Comparison of ENCODE assay signal across 1 cellular context in the genomic region with DNA sequence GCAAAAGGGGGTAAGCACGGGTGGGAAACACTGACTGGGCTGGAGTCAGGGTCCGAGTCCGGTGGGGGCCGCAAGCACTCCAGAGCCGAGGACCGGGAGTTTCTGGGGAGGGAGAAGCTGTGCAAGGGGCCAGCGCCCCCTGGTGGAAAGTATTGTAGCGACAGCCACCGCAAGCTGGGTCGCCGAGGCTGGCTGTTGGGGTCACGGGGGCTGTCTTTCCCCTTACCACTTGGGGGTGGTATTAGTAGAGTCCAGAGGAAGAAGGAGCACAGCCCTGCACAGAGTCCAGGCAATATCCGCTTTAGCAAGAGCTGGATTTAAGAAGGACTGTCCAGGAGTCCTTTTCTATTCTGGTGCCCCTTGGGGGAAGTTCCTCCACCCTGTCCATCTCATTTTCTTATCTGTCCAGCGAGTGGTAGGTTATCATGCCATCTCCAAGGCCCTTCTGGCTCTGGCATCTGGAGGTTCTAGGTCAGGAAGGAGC.
TF ChIP-seq lines count a peak whose summit lies in the region.

No MANE protein-coding gene starts in this region.

TF ChIP-seq in GM12878, 131 proteins besides CTCF, POLR2A, EP300 and RAD21 (continued from another document):
- TF ChIP-seq, protein P1, sequence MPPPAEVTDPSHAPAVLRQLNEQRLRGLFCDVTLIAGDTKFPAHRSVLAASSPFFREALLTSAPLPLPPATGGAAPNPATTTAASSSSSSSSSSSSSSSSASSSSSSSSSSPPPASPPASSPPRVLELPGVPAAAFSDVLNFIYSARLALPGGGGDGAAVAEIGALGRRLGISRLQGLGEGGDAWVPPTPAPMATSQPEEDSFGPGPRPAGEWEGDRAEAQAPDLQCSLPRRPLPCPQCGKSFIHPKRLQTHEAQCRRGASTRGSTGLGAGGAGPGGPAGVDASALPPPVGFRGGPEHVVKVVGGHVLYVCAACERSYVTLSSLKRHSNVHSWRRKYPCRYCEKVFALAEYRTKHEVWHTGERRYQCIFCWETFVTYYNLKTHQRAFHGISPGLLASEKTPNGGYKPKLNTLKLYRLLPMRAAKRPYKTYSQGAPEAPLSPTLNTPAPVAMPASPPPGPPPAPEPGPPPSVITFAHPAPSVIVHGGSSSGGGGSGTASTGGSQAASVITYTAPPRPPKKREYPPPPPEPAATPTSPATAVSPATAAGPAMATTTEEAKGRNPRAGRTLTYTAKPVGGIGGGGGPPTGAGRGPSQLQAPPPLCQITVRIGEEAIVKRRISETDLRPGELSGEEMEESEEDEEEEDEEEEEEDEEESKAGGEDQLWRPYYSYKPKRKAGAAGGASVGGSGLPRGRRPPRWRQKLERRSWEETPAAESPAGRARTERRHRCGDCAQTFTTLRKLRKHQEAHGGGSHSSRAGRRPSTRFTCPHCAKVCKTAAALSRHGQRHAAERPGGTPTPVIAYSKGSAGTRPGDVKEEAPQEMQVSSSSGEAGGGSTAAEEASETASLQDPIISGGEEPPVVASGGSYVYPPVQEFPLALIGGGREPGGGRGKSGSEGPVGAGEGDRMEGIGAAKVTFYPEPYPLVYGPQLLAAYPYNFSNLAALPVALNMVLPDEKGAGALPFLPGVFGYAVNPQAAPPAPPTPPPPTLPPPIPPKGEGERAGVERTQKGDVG (CRISPR knock-in tag; IDR thresholded peaks at IDR 0.05): no peak
- TF ChIP-seq RUNX3 (IDR thresholded peaks at IDR 0.05; ENCODE audit: low read length): peak; percentile 69; the same call in 1 of the 2 replicates
- peak; percentile 72 for TF ChIP-seq NR2F1 (conservative IDR thresholded peaks at IDR 0.05)
- TF ChIP-seq, protein P2, sequence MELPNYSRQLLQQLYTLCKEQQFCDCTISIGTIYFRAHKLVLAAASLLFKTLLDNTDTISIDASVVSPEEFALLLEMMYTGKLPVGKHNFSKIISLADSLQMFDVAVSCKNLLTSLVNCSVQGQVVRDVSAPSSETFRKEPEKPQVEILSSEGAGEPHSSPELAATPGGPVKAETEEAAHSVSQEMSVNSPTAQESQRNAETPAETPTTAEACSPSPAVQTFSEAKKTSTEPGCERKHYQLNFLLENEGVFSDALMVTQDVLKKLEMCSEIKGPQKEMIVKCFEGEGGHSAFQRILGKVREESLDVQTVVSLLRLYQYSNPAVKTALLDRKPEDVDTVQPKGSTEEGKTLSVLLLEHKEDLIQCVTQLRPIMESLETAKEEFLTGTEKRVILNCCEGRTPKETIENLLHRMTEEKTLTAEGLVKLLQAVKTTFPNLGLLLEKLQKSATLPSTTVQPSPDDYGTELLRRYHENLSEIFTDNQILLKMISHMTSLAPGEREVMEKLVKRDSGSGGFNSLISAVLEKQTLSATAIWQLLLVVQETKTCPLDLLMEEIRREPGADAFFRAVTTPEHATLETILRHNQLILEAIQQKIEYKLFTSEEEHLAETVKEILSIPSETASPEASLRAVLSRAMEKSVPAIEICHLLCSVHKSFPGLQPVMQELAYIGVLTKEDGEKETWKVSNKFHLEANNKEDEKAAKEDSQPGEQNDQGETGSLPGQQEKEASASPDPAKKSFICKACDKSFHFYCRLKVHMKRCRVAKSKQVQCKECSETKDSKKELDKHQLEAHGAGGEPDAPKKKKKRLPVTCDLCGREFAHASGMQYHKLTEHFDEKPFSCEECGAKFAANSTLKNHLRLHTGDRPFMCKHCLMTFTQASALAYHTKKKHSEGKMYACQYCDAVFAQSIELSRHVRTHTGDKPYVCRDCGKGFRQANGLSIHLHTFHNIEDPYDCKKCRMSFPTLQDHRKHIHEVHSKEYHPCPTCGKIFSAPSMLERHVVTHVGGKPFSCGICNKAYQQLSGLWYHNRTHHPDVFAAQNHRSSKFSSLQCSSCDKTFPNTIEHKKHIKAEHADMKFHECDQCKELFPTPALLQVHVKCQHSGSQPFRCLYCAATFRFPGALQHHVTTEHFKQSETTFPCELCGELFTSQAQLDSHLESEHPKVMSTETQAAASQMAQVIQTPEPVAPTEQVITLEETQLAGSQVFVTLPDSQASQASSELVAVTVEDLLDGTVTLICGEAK (IDR thresholded peaks at IDR 0.05; ENCODE audit: borderline replicate concordance): no peak
- TF ChIP-seq, protein P3, sequence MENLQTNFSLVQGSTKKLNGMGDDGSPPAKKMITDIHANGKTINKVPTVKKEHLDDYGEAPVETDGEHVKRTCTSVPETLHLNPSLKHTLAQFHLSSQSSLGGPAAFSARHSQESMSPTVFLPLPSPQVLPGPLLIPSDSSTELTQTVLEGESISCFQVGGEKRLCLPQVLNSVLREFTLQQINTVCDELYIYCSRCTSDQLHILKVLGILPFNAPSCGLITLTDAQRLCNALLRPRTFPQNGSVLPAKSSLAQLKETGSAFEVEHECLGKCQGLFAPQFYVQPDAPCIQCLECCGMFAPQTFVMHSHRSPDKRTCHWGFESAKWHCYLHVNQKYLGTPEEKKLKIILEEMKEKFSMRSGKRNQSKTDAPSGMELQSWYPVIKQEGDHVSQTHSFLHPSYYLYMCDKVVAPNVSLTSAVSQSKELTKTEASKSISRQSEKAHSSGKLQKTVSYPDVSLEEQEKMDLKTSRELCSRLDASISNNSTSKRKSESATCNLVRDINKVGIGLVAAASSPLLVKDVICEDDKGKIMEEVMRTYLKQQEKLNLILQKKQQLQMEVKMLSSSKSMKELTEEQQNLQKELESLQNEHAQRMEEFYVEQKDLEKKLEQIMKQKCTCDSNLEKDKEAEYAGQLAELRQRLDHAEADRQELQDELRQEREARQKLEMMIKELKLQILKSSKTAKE (IDR thresholded peaks at IDR 0.05; ENCODE audit: low read depth, poor library complexity, severe bottlenecking): no peak
- 0 out of 3 replicates have a peak, but pooled peaks have one; percentile 7 for TF ChIP-seq POU2F2 (IDR thresholded peaks at IDR 0.05; ENCODE audit: borderline replicate concordance, low read depth, low read length)
- no peak for TF ChIP-seq JUNB (IDR thresholded peaks at IDR 0.05)
- TF ChIP-seq SMC3 (IDR thresholded peaks at IDR 0.05; ENCODE audit: borderline replicate concordance, low read length): peak; percentile 99
- TF ChIP-seq RB1 (IDR thresholded peaks at IDR 0.05; ENCODE audit: borderline replicate concordance): peak; percentile 55; the same call in 1 of the 2 replicates
- peak; percentile 23; the same call in 1 of the 2 replicates for TF ChIP-seq IKZF1 (conservative IDR thresholded peaks at IDR 0.05)
- peak; percentile 63; the same call in 1 of the 2 replicates for TF ChIP-seq NBN (IDR thresholded peaks at IDR 0.05)
- TF ChIP-seq YY1 (IDR thresholded peaks at IDR 0.05; ENCODE audit: low read depth, low read length): peak; percentile 76
